ENCODE assay signal across 8 cellular contexts in genomic region chr1:108962681-108963051, GRCh38. TPM values are rescaled to one million over a fixed set of nuclear protein-coding genes. Genes with fewer than 3 reads are reported as not detected.
DNase-seq lines count a peak whose midpoint lies in the region; TF ChIP-seq lines count a peak whose summit lies in the region.

No MANE protein-coding gene starts in this region.

- peak overlapping the region; percentile 60 for H3K27ac ChIP-seq in SK-N-MC
- H3K27ac ChIP-seq in thymus (ENCODE audit: low read depth) = peak overlapping the region; percentile 92

- WGBS in thymus = 4% methylated on average over 12 of the region's 12 CpGs

- H3K9me3 ChIP-seq in SK-N-MC (ENCODE audit: low read depth, low read length) (no peaks in the 10 kb centered on the region), thymus (ENCODE audit: control insufficient read depth) (no peaks in the 10 kb centered on the region)

- DNase-seq in NCI-H748 (lab: John Stamatoyannopoulos, UW; ENCODE audit: unreplicated experiment) = peak; percentile 46
- DNase-seq in NCI-H748 treated with DMSO at 0.1 percent for 48 hours (lab: John Stamatoyannopoulos, UW) = no peak
- no peak for DNase-seq in SK-N-MC (ENCODE audit: low read depth, low spot score)
- DNase-seq in chondrocyte (ENCODE audit: low spot score) = no peak
- DNase-seq in mesothelial cell of epicardium (ENCODE audit: low spot score in 2 of 2, unreplicated experiment in 2 of 2) = peak in 1 of 2 experiments; percentile 40
- DNase-seq in NCI-H524 treated with DMSO at 0.1 percent for 48 hours (lab: John Stamatoyannopoulos, UW) = no peak
- no peak for DNase-seq in SK-N-DZ (ENCODE audit: low spot score)

- H3K27me3 ChIP-seq in thymus (ENCODE audit: control insufficient read depth, insufficient read depth) = peaks cover 36% of the 10 kb centered on the region

- H3K4me1 Mint-ChIP-seq in chondrocyte (ENCODE audit: low read depth) = peaks cover 24% of the 10 kb centered on the region
- peaks cover 11% of the 10 kb centered on the region for H3K4me1 Mint-ChIP-seq in mesothelial cell of epicardium

- H3K27me3 Mint-ChIP-seq in chondrocyte (ENCODE audit: low read depth) (no peaks in the 10 kb centered on the region), mesothelial cell of epicardium (ENCODE audit: low read depth) (no peaks in the 10 kb centered on the region)

- no peaks in the 10 kb centered on the region for H3K9me3 Mint-ChIP-seq in chondrocyte (ENCODE audit: low read depth)
- H3K9me3 Mint-ChIP-seq in mesothelial cell of epicardium = no peaks in the 10 kb centered on the region

- H3K9ac ChIP-seq in SK-N-MC (ENCODE audit: insufficient read length) = peak overlapping the region; percentile 94

- H3K36me3 ChIP-seq in SK-N-MC (ENCODE audit: insufficient read depth, low read length) = peaks cover 11% of the 10 kb centered on the region; the same call in 1 of the 2 replicates
- no peaks in the 10 kb centered on the region for H3K36me3 ChIP-seq in thymus (ENCODE audit: control insufficient read depth, insufficient read depth)

- H3K4me1 ChIP-seq in thymus (ENCODE audit: control insufficient read depth, insufficient read depth, low read length) = no peaks in the 10 kb centered on the region

- H3K36me3 Mint-ChIP-seq in chondrocyte (ENCODE audit: low read depth) = peaks cover 2% of the 10 kb centered on the region
- peaks cover 3% of the 10 kb centered on the region for H3K36me3 Mint-ChIP-seq in mesothelial cell of epicardium

- peak overlapping the region; percentile 96 for H3K4me3 ChIP-seq in SK-N-MC
- H3K4me3 ChIP-seq in thymus (ENCODE audit: low read length) = peak overlapping the region; percentile 80

- H3K4me3 Mint-ChIP-seq in chondrocyte (ENCODE audit: unreplicated experiment) (peak overlapping the region; percentile 86), mesothelial cell of epicardium (peak overlapping the region; percentile 85)

- TF ChIP-seq CTCF in chondrocyte (IDR thresholded peaks at IDR 0.05) = no peak
- TF ChIP-seq CTCF in mesothelial cell of epicardium (IDR thresholded peaks at IDR 0.05; ENCODE audit: unreplicated experiment) = no peak

- H3K27ac Mint-ChIP-seq in chondrocyte (ENCODE audit: unreplicated experiment) = peak overlapping the region; percentile 95
- H3K27ac Mint-ChIP-seq in mesothelial cell of epicardium = peak overlapping the region; percentile 97

RNA-seq across cellular contexts. Expression of gene CLCC1, which starts 0.6 kb away (rescaled TPM):
- total RNA-seq in chondrocyte (41.7 to 49.7 TPM (median 46.9 TPM) in 3 replicates), mesothelial cell of epicardium (38.8 to 44.5 TPM (median 43.0 TPM) in 3 replicates)
- polyA plus RNA-seq in thymus = 8.9 TPM
- polyA plus RNA-seq in SK-N-DZ (2014; cell fraction: cytosol; rRNA removed) = 25.2 and 27.8 TPM in 2 replicates
- 12.9 and 15.4 TPM in 2 replicates for polyA plus RNA-seq in SK-N-DZ (2014; cell fraction: nucleus; rRNA removed)
